In the genomic region with DNA sequence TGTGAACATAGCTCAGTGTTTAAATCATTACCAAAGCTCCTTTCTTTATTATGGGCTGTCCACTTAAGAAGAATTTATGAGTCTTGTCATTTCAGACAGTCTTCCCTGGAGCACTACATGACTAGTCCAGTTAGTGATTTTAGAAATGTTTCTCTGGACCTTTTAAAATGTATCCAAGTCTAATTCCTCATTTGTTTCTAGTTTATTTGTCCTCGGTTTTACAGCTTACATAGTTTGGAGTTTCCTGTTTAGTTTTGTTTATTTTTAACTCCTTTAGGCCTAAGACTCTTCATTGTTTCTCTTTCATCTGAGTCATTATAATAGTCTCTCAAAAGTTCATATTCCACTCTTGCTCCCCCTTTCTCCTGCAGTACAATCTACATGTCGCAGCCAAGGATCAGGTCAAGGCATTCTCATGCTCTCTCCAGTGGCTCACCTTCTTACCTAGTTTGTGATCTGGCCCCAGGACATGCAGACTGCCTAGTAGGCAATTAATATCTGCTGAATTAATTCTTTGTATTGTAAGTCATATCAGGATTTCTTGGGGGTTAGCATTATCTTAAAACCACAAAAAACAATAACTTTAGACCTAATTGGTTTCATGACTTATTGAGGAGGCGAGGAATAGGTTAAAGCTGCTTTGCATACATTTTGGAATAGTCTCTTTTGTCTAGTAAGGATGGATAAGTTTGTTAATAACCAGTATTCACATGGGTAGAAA, we compare ENCODE assay signal across 13 cellular contexts.
DNase-seq lines count a peak whose midpoint lies in the region; ATAC-seq, FAIRE-seq and TF ChIP-seq lines count a peak whose summit lies in the region.
"Had no signal": no experiment of that assay in that cellular context is flagged by ENCODE, and none has a peak within 500 bp of the region (broad histone marks: within the 10 kb centered on the region; RNA-seq: fewer than 3 reads in every experiment).

No MANE protein-coding gene starts in this region.

- no peaks in the 10 kb centered on the region for H4K20me1 ChIP-seq in H9 (ENCODE audit: control insufficient read depth, insufficient read depth, insufficient read length)
- H4K20me1 ChIP-seq in astrocyte (ENCODE audit: insufficient read depth, low read length), result peaks cover 31% of the 10 kb centered on the region

- H3K4me1 ChIP-seq in H9 (ENCODE audit: insufficient read depth, low read length) (peaks cover 7% of the 10 kb centered on the region; the same call in 1 of the 2 replicates), astrocyte (ENCODE audit: insufficient read depth, low read length) (peaks cover 4% of the 10 kb centered on the region), iPS-20b (ENCODE audit: insufficient read depth, low read length) (peaks cover 33% of the 10 kb centered on the region)

- H3K27me3 ChIP-seq in AG04450 (ENCODE audit: control insufficient read depth, insufficient read depth, low read length) (no peaks in the 10 kb centered on the region), H9 (ENCODE audit: insufficient read depth, low read length) (no peaks in the 10 kb centered on the region), astrocyte (ENCODE audit: insufficient read depth, low read length) (no peaks in the 10 kb centered on the region), iPS-20b (ENCODE audit: insufficient read depth, low read length) (no peaks in the 10 kb centered on the region)
- H3K27me3 ChIP-seq: cardiac muscle cell had no signal

- no peak overlapping the region for H3K23ac ChIP-seq in H9 (ENCODE audit: insufficient read length, low read depth, low read length)

- TF ChIP-seq CTCF in AG04450 (IDR thresholded peaks at IDR 0.05; ENCODE audit: low read depth, low read length) (0 out of 2 replicates have a peak, but pooled peaks have one; percentile 5), H9 (conservative IDR thresholded peaks at IDR 0.05) (no peak), astrocyte (IDR thresholded peaks at IDR 0.05; ENCODE audit: insufficient read depth, low read depth, low read length) (no peak)

- H3K79me1 ChIP-seq in H9 (ENCODE audit: insufficient read depth, low read depth, low read length, poor library complexity, severe bottlenecking), result no peaks in the 10 kb centered on the region

- H4K5ac ChIP-seq in H9 (ENCODE audit: insufficient read length, low read depth, low read length), result no peak overlapping the region

- no peaks in the 10 kb centered on the region for H3K36me3 ChIP-seq in astrocyte (ENCODE audit: insufficient read depth, low read length)
- H3K36me3 ChIP-seq in iPS-20b (ENCODE audit: insufficient read depth, low read depth, low read length), result 0 out of 2 replicates have a peak, but pooled peaks cover 3% of the 10 kb centered on the region
- H3K36me3 ChIP-seq: cardiac muscle cell had no signal

- DNase-seq in AG04450 (ENCODE audit: low read depth, low spot score) (no peak), H9 (no peak), astrocyte (ENCODE audit: low read depth) (peak; percentile 67), SKM-1 (lab: John Stamatoyannopoulos, UW; ENCODE audit: unreplicated experiment) (no peak), cerebellum (ENCODE audit: low spot score) (no peak), NCI-H774 (lab: John Stamatoyannopoulos, UW) (no peak)
- DNase-seq: activated T-cell treated with anti-CD3 and anti-CD28 coated beads, Interleukin-2, amount 50 U/mL, for 24 hours; GOT3; NCI-H2081 treated with DMSO at 0.1 percent for 48 hours had no signal

- no peak overlapping the region for H3K4ac ChIP-seq in H9 (ENCODE audit: low read depth, low read length)

- H3K9me3 ChIP-seq in AG04450 (ENCODE audit: control insufficient read depth, insufficient read depth, low read length) (no peaks in the 10 kb centered on the region), H9 (ENCODE audit: control insufficient read depth, low read depth, low read length) (no peaks in the 10 kb centered on the region), astrocyte (ENCODE audit: insufficient read depth, low read depth, low read length) (no peaks in the 10 kb centered on the region), iPS-20b (ENCODE audit: insufficient read depth, low read depth, low read length) (no peaks in the 10 kb centered on the region)

- no peak overlapping the region for H2BK5ac ChIP-seq in H9 (ENCODE audit: insufficient read length, low read length)

- H3K14ac ChIP-seq in H9 (ENCODE audit: insufficient read depth, low read length), result no peak overlapping the region

- no peak overlapping the region for H2BK120ac ChIP-seq in H9 (ENCODE audit: low read depth, low read length, poor library complexity, severe bottlenecking)

- H3K27ac Mint-ChIP-seq in H9 (peak overlapping the region; percentile 6 to 96 (median 94); a peak in 5 of 7 replicates), astrocyte (ENCODE audit: unreplicated experiment) (no peak overlapping the region)
- H3K27ac Mint-ChIP-seq: activated T-cell treated with anti-CD3 and anti-CD28 coated beads, Interleukin-2, amount 50 U/mL, for 24 hours had no signal

- no peak overlapping the region for H2BK15ac ChIP-seq in H9 (ENCODE audit: low read depth, low read length)

- H2BK12ac ChIP-seq in H9 (ENCODE audit: insufficient read length, low read depth, low read length), result no peak overlapping the region

- H4K91ac ChIP-seq in H9 (ENCODE audit: insufficient read length, low read depth, low read length), result no peak overlapping the region

- H3K4me3 ChIP-seq in AG04450 (ENCODE audit: low read depth, low read length), result no peak overlapping the region
- no peak overlapping the region for H3K4me3 ChIP-seq in astrocyte (ENCODE audit: insufficient read depth, low read depth, low read length)
- H3K4me3 ChIP-seq in iPS-20b (ENCODE audit: low read length), result no peak overlapping the region
- H3K4me3 ChIP-seq: cardiac muscle cell had no signal

- H3K9me3 Mint-ChIP-seq in H9 (no peaks in the 10 kb centered on the region), astrocyte (ENCODE audit: unreplicated experiment) (no peaks in the 10 kb centered on the region)
- H3K9me3 Mint-ChIP-seq: activated T-cell treated with anti-CD3 and anti-CD28 coated beads, Interleukin-2, amount 50 U/mL, for 24 hours had no signal

- no peak overlapping the region for H4K8ac ChIP-seq in H9 (replicated peaks; ENCODE audit: insufficient read length, low read depth, low read length)

- FAIRE-seq in astrocyte (lab: Jason Lieb, UNC), result peak; percentile 78
- FAIRE-seq: urothelium cell line had no signal

- no peak overlapping the region for H2BK20ac ChIP-seq in H9 (ENCODE audit: low read depth, low read length, poor library complexity, severe bottlenecking)

- no peak overlapping the region for H3T11ph ChIP-seq in H9 (ENCODE audit: low read length)

- H3K23me2 ChIP-seq in H9 (ENCODE audit: insufficient read length, low read depth, low read length, poor library complexity, severe bottlenecking), result no peaks in the 10 kb centered on the region

- no peak overlapping the region for H2AFZ ChIP-seq in H9 (ENCODE audit: low read length)
- no peak overlapping the region for H2AFZ ChIP-seq in astrocyte (ENCODE audit: low read depth, low read length)

- H3K4me1 Mint-ChIP-seq in H9 (peaks cover 33 to 43% of the 10 kb centered on the region in 2 experiments), astrocyte (ENCODE audit: low read depth, unreplicated experiment) (peaks cover 21% of the 10 kb centered on the region)

- H3K27me3 Mint-ChIP-seq in H9 (ENCODE audit: low read depth) (no peaks in the 10 kb centered on the region), astrocyte (ENCODE audit: low read depth, unreplicated experiment) (no peaks in the 10 kb centered on the region)
- H3K27me3 Mint-ChIP-seq: activated T-cell treated with anti-CD3 and anti-CD28 coated beads, Interleukin-2, amount 50 U/mL, for 24 hours had no signal

- POLR2A ChIA-PET in AG04450 (lab: Yijun Ruan, JAX), result no interaction called here

- H3K36me3 Mint-ChIP-seq in H9 (ENCODE audit: insufficient read depth in 1 of 3, low read depth in 3 of 3), result peaks cover 2 to 3% (median 2%) of the 10 kb centered on the region in 3 experiments; a peak in 5 of 7 replicates
- no peaks in the 10 kb centered on the region for H3K36me3 Mint-ChIP-seq in astrocyte (ENCODE audit: low read depth, unreplicated experiment)

- no peak overlapping the region for H3K56ac ChIP-seq in H9 (ENCODE audit: insufficient read length, low read depth, low read length)

- H3K18ac ChIP-seq in H9 (ENCODE audit: insufficient read length, low read depth, low read length), result no peak overlapping the region

- no CpG with 5 or more reads among the region's 3 CpGs for WGBS in H9 (ENCODE audit: extremely low coverage, insufficient read length, low lambda C conversion rate)

- H3K4me2 ChIP-seq in H9 (ENCODE audit: insufficient read depth, insufficient read length, low read length) (no peak overlapping the region), astrocyte (ENCODE audit: low read length) (peak overlapping the region; percentile 12)

- no peak overlapping the region for H2AK5ac ChIP-seq in H9 (ENCODE audit: insufficient read length, low read length)

- H3K79me2 ChIP-seq in H9 (ENCODE audit: insufficient read depth, low read length), result no peaks in the 10 kb centered on the region
- peaks cover 43% of the 10 kb centered on the region for H3K79me2 ChIP-seq in astrocyte (ENCODE audit: insufficient read depth, low read length)

- H3K4me3 Mint-ChIP-seq in H9 (no peak overlapping the region), astrocyte (ENCODE audit: unreplicated experiment) (no peak overlapping the region)
- H3K4me3 Mint-ChIP-seq: activated T-cell treated with anti-CD3 and anti-CD28 coated beads, Interleukin-2, amount 50 U/mL, for 24 hours had no signal

- no peak overlapping the region for H3K9ac ChIP-seq in H9 (ENCODE audit: extremely low read depth, insufficient read length, low read length)
- H3K9ac ChIP-seq in astrocyte (ENCODE audit: low read length), result no peak overlapping the region
- H3K9ac ChIP-seq in iPS-20b (ENCODE audit: low read depth, low read length), result peak overlapping the region; percentile 51; the same call in 1 of the 2 replicates

- CTCF ChIA-PET in AG04450 (lab: Charles Lee), result interaction anchor here (1.2 to 2.8 kb wide), 4 partner anchors 15 to 256 kb away, joined by 3 to 16 read pairs (median 4); no protein-coding TSS in a partner anchor

- H3K27ac ChIP-seq in AG04450 (ENCODE audit: low read depth, low read length) (no peak overlapping the region), H9 (ENCODE audit: insufficient read length, low read depth, low read length) (no peak overlapping the region), astrocyte (ENCODE audit: low read depth, low read length) (no peak overlapping the region), iPS-20b (ENCODE audit: low read length) (peak overlapping the region; percentile 59)

- ATAC-seq in GM21737 (IDR thresholded peaks at IDR 0.05; ENCODE audit: unreplicated experiment), result no peak
